8 cellular contexts compared by ENCODE assay signal in genomic region chr6:106099235-106099537, GRCh38. TPM values are rescaled to one million over a fixed set of nuclear protein-coding genes. Genes with fewer than 3 reads are reported as not detected.
A peak's percentile ranks its signal among the peaks of the same experiment; 100 is the strongest.
DNase-seq lines count a peak whose midpoint lies in the region; ATAC-seq lines count a peak whose summit lies in the region.

No MANE protein-coding gene starts in this region.

- H3K27me3 ChIP-seq in BLaER1 treated with 17β-estradiol and CSF1 and Interleukin-3, amounts not matched to agents 10 nM and 100 nM, result no peaks in the 10 kb centered on the region
- peaks cover 18% of the 10 kb centered on the region for H3K27me3 ChIP-seq in HUES64 (ENCODE audit: insufficient read depth, low read length)

- peak overlapping the region in 6 of 8 donors; percentile 30 to 94 (median 90) for H3K4me3 Mint-ChIP-seq in naive B cell

- intact Hi-C loops in posterior vena cava (cut with DNase I), result loop anchor here in 1 of 2 donors (10.0 kb wide), 1 partner anchor 126 kb away; no protein-coding TSS in a partner anchor

- H3K4me1 ChIP-seq in BLaER1 treated with 17β-estradiol and CSF1 and Interleukin-3, amounts not matched to agents 10 nM and 100 nM, result peaks cover 50 to 94% (median 55%) of the 10 kb centered on the region in 10 experiments
- H3K4me1 ChIP-seq in HUES64 (ENCODE audit: insufficient read depth, low read length), result peaks cover 31% of the 10 kb centered on the region

- peaks cover 0 to 1% (median 0%) of the 10 kb centered on the region in 7 donors for H3K9me3 Mint-ChIP-seq in naive B cell

- H3K9ac ChIP-seq in BLaER1 treated with 17β-estradiol and CSF1 and Interleukin-3, amounts not matched to agents 10 nM and 100 nM, result no peak overlapping the region
- no peak overlapping the region for H3K9ac ChIP-seq in HUES64 (ENCODE audit: low read depth, low read length)

- ATAC-seq in naive B cell (ENCODE audit: low read depth in 2 of 2) (no peak), HG02763 (IDR thresholded peaks at IDR 0.05; ENCODE audit: unreplicated experiment) (no peak)

- no peaks in the 10 kb centered on the region for H3K36me3 Mint-ChIP-seq in naive B cell

- H3K9me3 ChIP-seq in BLaER1 treated with 17β-estradiol and CSF1 and Interleukin-3, amounts not matched to agents 10 nM and 100 nM (replicated peaks in 1 of 11), result peaks cover 0 to 7% (median 0%) of the 10 kb centered on the region in 11 experiments; a peak in 4 of 22 replicates
- no peaks in the 10 kb centered on the region for H3K9me3 ChIP-seq in HUES64 (ENCODE audit: insufficient read depth, low read depth, low read length)

- H3K27me3 Mint-ChIP-seq in naive B cell, result peaks cover 0 to 5% (median 0%) of the 10 kb centered on the region in 3 donors

- H3K4me2 ChIP-seq in BLaER1 treated with 17β-estradiol and CSF1 and Interleukin-3, amounts not matched to agents 10 nM and 100 nM, result peak overlapping the region in 8 of 11 experiments; percentile 76 to 95 (median 82); a peak in 15 of 22 replicates

- peak overlapping the region in 3 of 6 donors; percentile 34 to 94 (median 79) for H3K27ac Mint-ChIP-seq in naive B cell

- peaks cover 0 to 100% (median 49%) of the 10 kb centered on the region in 11 experiments; a peak in 16 of 22 replicates for H4K20me1 ChIP-seq in BLaER1 treated with 17β-estradiol and CSF1 and Interleukin-3, amounts not matched to agents 10 nM and 100 nM

- 81% methylated on average over 7 of the region's 7 CpGs for WGBS in HUES64

- peaks cover 0 to 99% (median 88%) of the 10 kb centered on the region in 11 experiments; a peak in 20 of 22 replicates for H3K36me3 ChIP-seq in BLaER1 treated with 17β-estradiol and CSF1 and Interleukin-3, amounts not matched to agents 10 nM and 100 nM
- no peaks in the 10 kb centered on the region; the same call in 1 of the 2 replicates for H3K36me3 ChIP-seq in HUES64 (ENCODE audit: insufficient read depth, low read length)

- no peak overlapping the region for H3K4me3 ChIP-seq in BLaER1 treated with 17β-estradiol and CSF1 and Interleukin-3, amounts not matched to agents 10 nM and 100 nM
- H3K4me3 ChIP-seq in HUES64 (ENCODE audit: low read length), result peak overlapping the region; percentile 37

- peaks cover 34 to 44% (median 36%) of the 10 kb centered on the region in 3 donors for H3K4me1 Mint-ChIP-seq in naive B cell

- DNase-seq in caudate nucleus (lab: John Stamatoyannopoulos, UW) (no peak), naive B cell (no peak), COLO668 (lab: John Stamatoyannopoulos, UW; ENCODE audit: unreplicated experiment) (no peak), AG20443 (ENCODE audit: low spot score) (no peak), posterior vena cava (ENCODE audit: low spot score) (no peak)

- peak overlapping the region in 3 of 11 experiments; percentile 72 to 88 (median 81); a peak in 4 of 22 replicates for H3K27ac ChIP-seq in BLaER1 treated with 17β-estradiol and CSF1 and Interleukin-3, amounts not matched to agents 10 nM and 100 nM
- H3K27ac ChIP-seq in HUES64 (ENCODE audit: low read depth, low read length), result no peak overlapping the region
- H3K27ac ChIP-seq in caudate nucleus (ENCODE audit: low read depth, low read length), result peak overlapping the region; percentile 16

RNA-seq across cellular contexts. Expression of gene PRDM1, which starts 13.1 kb away (rescaled TPM):
- 2.7 TPM for polyA plus RNA-seq in HUES64 (2013, experiment 1 of 2)
- polyA plus RNA-seq in HUES64 (2013, experiment 2 of 2), result 2.2 TPM
- 1 to 10 TPM in 3 of 6 donors, under 1 TPM in 2, not detected in 1; 0.62 to 4.2 (median 2.9) TPM for polyA plus RNA-seq in naive B cell (ENCODE audit: low read depth in 6 of 6)
- total RNA-seq in posterior vena cava, result 1 to 10 TPM; 2.4 to 2.9 TPM
